ENCODE assay signal across 8 cellular contexts in the genomic region with DNA sequence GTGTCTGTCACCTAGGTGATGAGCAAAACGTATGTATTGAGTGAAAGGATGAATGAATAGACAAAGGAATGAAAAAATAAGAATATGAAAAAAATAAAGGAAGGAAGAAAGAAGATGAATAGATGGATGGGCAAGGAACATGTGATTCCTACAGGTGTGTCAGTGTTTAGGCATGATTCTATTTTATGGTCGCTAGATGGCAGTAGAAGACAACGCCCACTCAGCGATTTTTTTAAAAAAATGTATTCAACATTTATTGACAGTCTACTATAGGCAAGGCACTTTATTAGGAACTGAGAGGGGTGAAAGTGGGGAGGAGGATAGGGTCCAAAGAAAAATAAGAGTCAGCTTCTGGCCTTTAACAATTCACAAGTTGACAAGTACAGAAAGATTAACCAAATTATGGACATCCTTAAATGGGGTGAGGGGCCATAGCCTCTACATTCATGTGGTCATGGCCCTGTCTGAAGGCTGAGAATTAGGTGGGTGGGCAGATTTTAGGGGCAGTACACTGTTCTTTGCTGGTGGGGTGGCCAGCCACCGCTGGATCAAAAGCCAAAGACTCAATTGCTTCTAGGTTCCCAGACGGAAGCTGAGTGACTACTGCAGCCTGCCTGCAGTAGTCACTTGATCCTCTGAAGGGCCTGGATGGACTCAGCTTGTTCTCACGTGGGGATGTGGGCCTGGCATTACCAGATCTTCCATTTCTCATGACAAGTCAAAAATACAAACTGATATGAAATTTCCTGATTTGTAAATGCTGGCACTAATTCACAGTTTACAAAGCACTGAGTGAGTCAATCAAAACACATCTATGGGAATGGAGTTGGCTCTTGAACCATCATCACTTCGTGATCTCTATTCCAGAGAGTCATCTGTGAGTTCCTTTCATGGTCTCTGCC.
DNase-seq lines count a peak whose midpoint lies in the region; ATAC-seq, FAIRE-seq and TF ChIP-seq lines count a peak whose summit lies in the region.

No MANE protein-coding gene starts in this region.

- H3K4me3 ChIP-seq in GM12878 = no peak overlapping the region
- no peak overlapping the region for H3K4me3 ChIP-seq in lung

- no peak overlapping the region for H3K9ac ChIP-seq in GM12878 (ENCODE audit: control insufficient read depth, insufficient read depth, low read length)

- H3K4me1 ChIP-seq in GM12878 (ENCODE audit: control insufficient read depth, insufficient read depth, low read length) = peaks cover 20% of the 10 kb centered on the region
- H3K4me1 ChIP-seq in lung (ENCODE audit: control insufficient read depth in 2 of 2, insufficient read depth in 2 of 2, low read length in 2 of 2) = no peaks in the 10 kb centered on the region

- no peak overlapping the region for H3K4me2 ChIP-seq in GM12878 (ENCODE audit: control insufficient read depth, insufficient read depth)

- intact Hi-C loops in GM12878 (cut with micrococcal nuclease; ENCODE audit: unreplicated experiment) = loop anchor here (2.0 to 10.0 kb wide), 5 partner anchors 1192 to 1999 kb away; no protein-coding TSS in a partner anchor

- H3K9me3 ChIP-seq in GM12878 (replicated peaks; ENCODE audit: control insufficient read depth, insufficient read depth, low read length) (no peaks in the 10 kb centered on the region), lung (ENCODE audit: control insufficient read depth in 2 of 2, insufficient read depth in 1 of 2, low read length in 1 of 2) (no peaks in the 10 kb centered on the region)

- RAD21 ChIA-PET in GM12878 (lab: Charles Lee; ENCODE audit: unreplicated experiment) = interaction anchor here (0.6 to 7.5 kb wide), 11 partner anchors 11 to 1475 kb away, joined by 3 to 201 read pairs (median 7); partner anchors contain the start of gene TNFSF4

- no peak overlapping the region for H2AFZ ChIP-seq in GM12878 (ENCODE audit: control insufficient read depth, low read depth, low read length)

- in situ Hi-C loops in GM12878 (cut with MboI) = loop anchor here (10.0 kb wide), 2 partner anchors 1082 to 2002 kb away; partner anchors contain the start of genes CENPL and DARS2

- TF ChIP-seq RAD21 in GM12878 (IDR thresholded peaks at IDR 0.05; ENCODE audit: insufficient read depth, low read depth, low read length) = peak; percentile 84

- no peak for TF ChIP-seq EP300 in GM12878 (IDR thresholded peaks at IDR 0.05; ENCODE audit: borderline replicate concordance in 1 of 2, control insufficient read depth in 1 of 2, low read depth in 2 of 2, low read length in 2 of 2)

- SMC1A ChIA-PET in GM12878 (lab: Charles Lee; ENCODE audit: uncharacterized antibody, unreplicated experiment) = interaction anchor here (0.6 to 8.9 kb wide), 19 partner anchors 15 to 1517 kb away, joined by 3 to 281 read pairs (median 4); partner anchors contain the start of gene TNFSF4

- H3K36me3 ChIP-seq in GM12878 (ENCODE audit: control insufficient read depth in 2 of 2, insufficient read depth in 2 of 2, low read length in 1 of 2) (no peaks in the 10 kb centered on the region), lung (ENCODE audit: control insufficient read depth in 2 of 2, insufficient read depth in 2 of 2, low read length in 2 of 2) (no peaks in the 10 kb centered on the region)

- H3K27ac ChIP-seq in GM12878 (ENCODE audit: control insufficient read depth, insufficient read depth) = no peak overlapping the region
- no peak overlapping the region for H3K27ac ChIP-seq in lung (ENCODE audit: low read depth in 1 of 2, low read length in 1 of 2)

- WGBS in GM12878 (ENCODE audit: insufficient coverage, insufficient replicate concordance, low lambda C conversion rate, missing lambda C conversion rate) = 21% methylated on average over 8 of the region's 8 CpGs
- 22 to 28% methylated on average over 8 of the region's 8 CpGs for WGBS in lung, 2 donors

- FAIRE-seq in GM12878 (lab: Jason Lieb, UNC) = peak; percentile 91

- no TSS peak for BruUV-seq in GM12878 (replicated peaks; lab: Mats Ljungman, UMichigan)

- H3K27me3 ChIP-seq in GM12878 (replicated peaks in 1 of 2; ENCODE audit: control insufficient read depth in 2 of 2, insufficient read depth in 2 of 2, low read length in 1 of 2) = 0 out of 4 replicates have a peak, but pooled peaks cover 0 to 5% of the 10 kb centered on the region in 2 experiments
- H3K27me3 ChIP-seq in lung (ENCODE audit: control insufficient read depth, insufficient read depth) = no peaks in the 10 kb centered on the region

- no peaks in the 10 kb centered on the region for H3K79me2 ChIP-seq in GM12878 (ENCODE audit: control insufficient read depth, insufficient read depth, low read length)

- POLR2A ChIA-PET in GM12878 (lab: Charles Lee) = no interaction called here

- no peak for TF ChIP-seq POLR2A in GM12878 (IDR thresholded peaks at IDR 0.05; ENCODE audit: low read depth, low read length)

- DNase-seq in A172 (ENCODE audit: low spot score) (peak; percentile 53), EH (ENCODE audit: low read depth) (peak; percentile 56), NCI-H187 treated with DMSO at 0.1 percent for 48 hours (lab: John Stamatoyannopoulos, UW) (peak; percentile 34), GM12878 (ENCODE audit: low read depth, low spot score) (no peak), lung (ENCODE audit: low spot score) (no peak), foreskin melanocyte (no peak)

- peak; percentile 29 for ATAC-seq in GM12878
- ATAC-seq in lung (ENCODE audit: insufficient read depth, low FRiP score) = no peak
- ATAC-seq in HG02642 (IDR thresholded peaks at IDR 0.05; ENCODE audit: poor library complexity, unreplicated experiment) = no peak
- no peak for ATAC-seq in GM18909 (IDR thresholded peaks at IDR 0.05; ENCODE audit: poor library complexity, unreplicated experiment)

- H4K20me1 ChIP-seq in GM12878 (ENCODE audit: control insufficient read depth, insufficient read depth) = no peaks in the 10 kb centered on the region

- peak; percentile 70 to 76 (median 73) for TF ChIP-seq CTCF in GM12878 (IDR thresholded peaks at IDR 0.05 in 2 of 3, conservative IDR thresholded peaks at IDR 0.05 in 1 of 3; ENCODE audit: control insufficient read depth in 2 of 3, extremely low read depth in 1 of 3, insufficient read depth in 1 of 3, low read depth in 3 of 3, low read length in 3 of 3)
- peak; percentile 54 for TF ChIP-seq CTCF in lung (IDR thresholded peaks at IDR 0.05; ENCODE audit: control extremely low read depth, extremely low read depth)

- CTCF ChIA-PET in GM12878 (lab: Yijun Ruan, JAX) = interaction anchor here (0.6 to 10.3 kb wide), 30 partner anchors 10 to 1553 kb away, joined by 3 to 322 read pairs (median 4); partner anchors contain the start of gene TNFSF4

TF ChIP-seq in GM12878, 131 proteins besides CTCF, POLR2A, EP300 and RAD21 (continues in another document):
- TF ChIP-seq MYC (IDR thresholded peaks at IDR 0.05; ENCODE audit: insufficient read depth, insufficient read length, insufficient replicate concordance, low read length, severe bottlenecking) = no peak
- TF ChIP-seq BRCA1 (IDR thresholded peaks at IDR 0.05; ENCODE audit: low read depth, low read length) = no peak
- no peak for TF ChIP-seq ZNF622 (IDR thresholded peaks at IDR 0.05)
- TF ChIP-seq KDM1A (IDR thresholded peaks at IDR 0.05; ENCODE audit: borderline replicate concordance) = no peak
- TF ChIP-seq, protein P1, sequence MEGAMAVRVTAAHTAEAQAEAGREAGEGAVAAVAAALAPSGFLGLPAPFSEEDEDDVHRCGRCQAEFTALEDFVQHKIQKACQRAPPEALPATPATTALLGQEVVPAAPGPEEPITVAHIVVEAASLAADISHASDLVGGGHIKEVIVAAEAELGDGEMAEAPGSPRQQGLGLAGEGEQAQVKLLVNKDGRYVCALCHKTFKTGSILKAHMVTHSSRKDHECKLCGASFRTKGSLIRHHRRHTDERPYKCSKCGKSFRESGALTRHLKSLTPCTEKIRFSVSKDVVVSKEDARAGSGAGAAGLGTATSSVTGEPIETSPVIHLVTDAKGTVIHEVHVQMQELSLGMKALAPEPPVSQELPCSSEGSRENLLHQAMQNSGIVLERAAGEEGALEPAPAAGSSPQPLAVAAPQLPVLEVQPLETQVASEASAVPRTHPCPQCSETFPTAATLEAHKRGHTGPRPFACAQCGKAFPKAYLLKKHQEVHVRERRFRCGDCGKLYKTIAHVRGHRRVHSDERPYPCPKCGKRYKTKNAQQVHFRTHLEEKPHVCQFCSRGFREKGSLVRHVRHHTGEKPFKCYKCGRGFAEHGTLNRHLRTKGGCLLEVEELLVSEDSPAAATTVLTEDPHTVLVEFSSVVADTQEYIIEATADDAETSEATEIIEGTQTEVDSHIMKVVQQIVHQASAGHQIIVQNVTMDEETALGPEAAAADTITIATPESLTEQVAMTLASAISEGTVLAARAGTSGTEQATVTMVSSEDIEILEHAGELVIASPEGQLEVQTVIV (IDR thresholded peaks at IDR 0.05; ENCODE audit: borderline replicate concordance, partially characterized antibody) = no peak
- no peak for TF ChIP-seq USF1 (IDR thresholded peaks at IDR 0.05; ENCODE audit: borderline replicate concordance, extremely low read length, insufficient read depth, low read depth, low read length)
- no peak for TF ChIP-seq ZBTB33 (IDR thresholded peaks at IDR 0.05)
- TF ChIP-seq, protein P2, sequence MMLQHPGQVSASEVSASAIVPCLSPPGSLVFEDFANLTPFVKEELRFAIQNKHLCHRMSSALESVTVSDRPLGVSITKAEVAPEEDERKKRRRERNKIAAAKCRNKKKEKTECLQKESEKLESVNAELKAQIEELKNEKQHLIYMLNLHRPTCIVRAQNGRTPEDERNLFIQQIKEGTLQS (IDR thresholded peaks at IDR 0.05; ENCODE audit: borderline replicate concordance, extremely low read depth, low read depth, low read length) = no peak

Comparison
In these comparisons a context has a peak if more than half of its experiments do, and no peak if none do; other contexts are left out.
1. DNase-seq: peak in A172 (single experiment), EH (single experiment) and NCI-H187 treated with DMSO at 0.1 percent for 48 hours (single experiment); none in GM12878 (single experiment), lung (single experiment) and foreskin melanocyte (single experiment).